Comparison of ENCODE assay signal across 8 cellular contexts in the genomic region with DNA sequence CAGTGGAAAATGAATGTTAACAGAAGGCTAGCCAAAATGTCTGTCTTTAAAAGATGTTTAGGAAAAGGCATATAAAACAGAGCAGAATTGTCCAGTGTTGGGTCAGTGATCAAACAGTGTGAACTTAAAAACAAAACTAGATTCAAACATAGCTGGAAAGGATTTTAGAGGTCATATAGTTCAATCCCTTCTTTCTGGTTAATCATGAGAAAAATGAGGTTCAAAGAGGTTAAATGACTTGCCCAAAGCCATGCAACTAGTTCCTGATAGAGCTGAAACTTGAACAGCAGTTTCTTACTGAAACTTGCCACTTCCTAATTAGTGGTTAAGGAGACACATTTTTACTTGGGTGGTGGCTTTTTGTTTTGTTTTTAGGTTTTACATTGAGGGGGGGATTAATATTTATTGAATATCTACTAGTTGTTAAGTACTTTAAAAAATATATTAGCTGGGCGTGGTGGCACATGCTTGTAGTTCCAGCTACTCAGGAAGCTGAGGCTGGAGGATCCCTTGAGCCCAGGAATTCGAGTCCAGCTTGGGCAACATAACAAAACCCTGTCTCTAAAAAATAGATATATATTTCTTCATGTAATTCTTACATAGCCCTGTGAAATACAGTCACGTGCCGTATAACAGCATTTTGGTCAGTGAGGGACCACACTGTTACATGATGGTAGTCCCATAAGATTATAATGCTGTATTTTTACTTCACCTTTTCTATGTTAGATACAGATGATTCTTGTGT. TPM values are rescaled to one million over a fixed set of nuclear protein-coding genes. Genes with fewer than 3 reads are reported as not detected.
DNase-seq lines count a peak whose midpoint lies in the region; ATAC-seq, FAIRE-seq and TF ChIP-seq lines count a peak whose summit lies in the region.

No MANE protein-coding gene starts in this region.

- 32 to 52% (median 36%) methylated on average over 4 of the region's 4 CpGs for WGBS in adipose tissue, 3 donors

- no peak for DNase-seq in naive thymus-derived CD4-positive, alpha-beta T cell
- no peak for DNase-seq in HTR-8/SVneo (ENCODE audit: insufficient read length, low spot score)
- no peak for DNase-seq in NCI-H69 (lab: John Stamatoyannopoulos, UW)
- DNase-seq in DMS79 treated with DMSO at 0.1 percent for 48 hours (lab: John Stamatoyannopoulos, UW): no peak

- TF ChIP-seq CTCF in DOHH2 (IDR thresholded peaks at IDR 0.05; ENCODE audit: low read depth, low read length, poor library complexity, severe bottlenecking): no peak

- H3K79me2 ChIP-seq in DOHH2 (ENCODE audit: control insufficient read depth, low read length): peaks cover 38% of the 10 kb centered on the region

- peak overlapping the region in 7 of 9 donors; percentile 43 to 90 (median 76) for H3K27ac Mint-ChIP-seq in naive thymus-derived CD4-positive, alpha-beta T cell

- H3K9me3 ChIP-seq in DOHH2 (ENCODE audit: control insufficient read depth, insufficient read depth, low read length): no peaks in the 10 kb centered on the region
- H3K9me3 ChIP-seq in naive thymus-derived CD4-positive, alpha-beta T cell (ENCODE audit: control insufficient read depth in 2 of 3, low read length in 3 of 3): no peaks in the 10 kb centered on the region

- H3K36me3 Mint-ChIP-seq in naive thymus-derived CD4-positive, alpha-beta T cell: peaks cover 4 to 20% (median 11%) of the 10 kb centered on the region in 5 donors

- intact Hi-C loops in naive thymus-derived CD4-positive, alpha-beta T cell (cut with micrococcal nuclease): loop anchor here (1.0 to 10.0 kb wide), 4 partner anchors 8 to 547 kb away; a partner anchor contains a TSS

- no peak for FAIRE-seq in HTR-8/SVneo (lab: Jason Lieb, UNC)

- H3K27me3 Mint-ChIP-seq in naive thymus-derived CD4-positive, alpha-beta T cell: peaks cover 0 to 25% (median 0%) of the 10 kb centered on the region in 5 donors

- no peaks in the 10 kb centered on the region for H3K27me3 ChIP-seq in DOHH2 (ENCODE audit: control insufficient read depth, low read length)
- H3K27me3 ChIP-seq in naive thymus-derived CD4-positive, alpha-beta T cell (ENCODE audit: control insufficient read depth in 2 of 2, insufficient read depth in 2 of 2, low read length in 2 of 2): no peaks in the 10 kb centered on the region

- ATAC-seq in HG02798 (IDR thresholded peaks at IDR 0.05; ENCODE audit: poor library complexity, unreplicated experiment): peak; percentile 34
- no peak for ATAC-seq in naive thymus-derived CD4-positive, alpha-beta T cell
- no peak for ATAC-seq in SK-N-SH treated with all-trans-retinoic acid at 6 μM for 48 hours

- H3K27ac ChIP-seq in DOHH2 (ENCODE audit: low read depth, low read length) (no peak overlapping the region), adipose tissue (ENCODE audit: low read depth, low read length) (peak overlapping the region; percentile 28)
- H3K27ac ChIP-seq in naive thymus-derived CD4-positive, alpha-beta T cell (ENCODE audit: low read depth, low read length): peak overlapping the region; percentile 38

- peaks cover 65 to 82% (median 76%) of the 10 kb centered on the region in 7 donors for H3K4me1 Mint-ChIP-seq in naive thymus-derived CD4-positive, alpha-beta T cell

- H3K9me2 ChIP-seq in DOHH2 (replicated peaks; ENCODE audit: control insufficient read depth, low read length): no peaks in the 10 kb centered on the region

- POLR2A ChIA-PET in naive thymus-derived CD4-positive, alpha-beta T cell (lab: Charles Lee): interaction anchor here (0.6 to 1.9 kb wide), 3 partner anchors 9 to 20 kb away, joined by 3 to 7 read pairs (median 7); a partner anchor contains a TSS

- peaks cover 19% of the 10 kb centered on the region for H4K20me1 ChIP-seq in DOHH2 (ENCODE audit: control insufficient read depth, insufficient read depth, low read depth, low read length)

- peaks cover 27% of the 10 kb centered on the region for H3K4me1 ChIP-seq in DOHH2 (ENCODE audit: control insufficient read depth, low read length)
- H3K4me1 ChIP-seq in naive thymus-derived CD4-positive, alpha-beta T cell (ENCODE audit: control insufficient read depth in 2 of 2, insufficient read depth in 2 of 2, low read length in 2 of 2): peaks cover 56 to 65% of the 10 kb centered on the region in 2 donors

- peaks cover 5% of the 10 kb centered on the region for H3F3A ChIP-seq in DOHH2 (ENCODE audit: control insufficient read depth, insufficient read depth)

- CTCF ChIA-PET in naive thymus-derived CD4-positive, alpha-beta T cell (lab: Charles Lee): interaction anchor here (0.9 to 3.1 kb wide), 7 partner anchors 10 to 53 kb away, joined by 3 to 21 read pairs (median 10); no protein-coding TSS in a partner anchor

- H3K4me3 ChIP-seq in DOHH2 (ENCODE audit: low read length): peak overlapping the region; percentile 54
- peak overlapping the region; percentile 1 for H3K4me3 ChIP-seq in naive thymus-derived CD4-positive, alpha-beta T cell (ENCODE audit: low read length)

- H3K36me3 ChIP-seq in DOHH2 (ENCODE audit: control insufficient read depth, low read length): peaks cover 11% of the 10 kb centered on the region
- H3K36me3 ChIP-seq in naive thymus-derived CD4-positive, alpha-beta T cell (ENCODE audit: control insufficient read depth in 2 of 3, insufficient read depth in 3 of 3, low read length in 3 of 3): peaks cover 0 to 12% (median 0%) of the 10 kb centered on the region in 3 experiments

- peak overlapping the region; percentile 1 to 85 (median 72) for H3K4me3 Mint-ChIP-seq in naive thymus-derived CD4-positive, alpha-beta T cell

- H3K9me3 Mint-ChIP-seq in naive thymus-derived CD4-positive, alpha-beta T cell: no peaks in the 10 kb centered on the region

- H3K4me2 ChIP-seq in DOHH2 (ENCODE audit: low read length): peak overlapping the region; percentile 61

TF ChIP-seq in SK-N-SH treated with all-trans-retinoic acid at 6 μM for 48 hours, 23 proteins besides CTCF, POLR2A, EP300 and RAD21 (continues in another document):
- TF ChIP-seq, protein P1, sequence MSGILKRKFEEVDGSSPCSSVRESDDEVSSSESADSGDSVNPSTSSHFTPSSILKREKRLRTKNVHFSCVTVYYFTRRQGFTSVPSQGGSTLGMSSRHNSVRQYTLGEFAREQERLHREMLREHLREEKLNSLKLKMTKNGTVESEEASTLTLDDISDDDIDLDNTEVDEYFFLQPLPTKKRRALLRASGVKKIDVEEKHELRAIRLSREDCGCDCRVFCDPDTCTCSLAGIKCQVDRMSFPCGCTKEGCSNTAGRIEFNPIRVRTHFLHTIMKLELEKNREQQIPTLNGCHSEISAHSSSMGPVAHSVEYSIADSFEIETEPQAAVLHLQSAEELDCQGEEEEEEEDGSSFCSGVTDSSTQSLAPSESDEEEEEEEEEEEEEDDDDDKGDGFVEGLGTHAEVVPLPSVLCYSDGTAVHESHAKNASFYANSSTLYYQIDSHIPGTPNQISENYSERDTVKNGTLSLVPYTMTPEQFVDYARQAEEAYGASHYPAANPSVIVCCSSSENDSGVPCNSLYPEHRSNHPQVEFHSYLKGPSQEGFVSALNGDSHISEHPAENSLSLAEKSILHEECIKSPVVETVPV (CRISPR knock-in tag; IDR thresholded peaks at IDR 0.05): no peak
- TF ChIP-seq PPARA (CRISPR knock-in tag; IDR thresholded peaks at IDR 0.05; ENCODE audit: borderline replicate concordance) (no peak), ZC3H10 (CRISPR knock-in tag; IDR thresholded peaks at IDR 0.05) (no peak), CSDC2 (CRISPR knock-in tag; IDR thresholded peaks at IDR 0.05) (no peak), RARB (CRISPR knock-in tag; IDR thresholded peaks at IDR 0.05) (no peak), ISL1 (CRISPR knock-in tag; IDR thresholded peaks at IDR 0.05) (no peak)
- TF ChIP-seq, protein P2, sequence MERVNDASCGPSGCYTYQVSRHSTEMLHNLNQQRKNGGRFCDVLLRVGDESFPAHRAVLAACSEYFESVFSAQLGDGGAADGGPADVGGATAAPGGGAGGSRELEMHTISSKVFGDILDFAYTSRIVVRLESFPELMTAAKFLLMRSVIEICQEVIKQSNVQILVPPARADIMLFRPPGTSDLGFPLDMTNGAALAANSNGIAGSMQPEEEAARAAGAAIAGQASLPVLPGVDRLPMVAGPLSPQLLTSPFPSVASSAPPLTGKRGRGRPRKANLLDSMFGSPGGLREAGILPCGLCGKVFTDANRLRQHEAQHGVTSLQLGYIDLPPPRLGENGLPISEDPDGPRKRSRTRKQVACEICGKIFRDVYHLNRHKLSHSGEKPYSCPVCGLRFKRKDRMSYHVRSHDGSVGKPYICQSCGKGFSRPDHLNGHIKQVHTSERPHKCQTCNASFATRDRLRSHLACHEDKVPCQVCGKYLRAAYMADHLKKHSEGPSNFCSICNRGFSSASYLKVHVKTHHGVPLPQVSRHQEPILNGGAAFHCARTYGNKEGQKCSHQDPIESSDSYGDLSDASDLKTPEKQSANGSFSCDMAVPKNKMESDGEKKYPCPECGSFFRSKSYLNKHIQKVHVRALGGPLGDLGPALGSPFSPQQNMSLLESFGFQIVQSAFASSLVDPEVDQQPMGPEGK (CRISPR knock-in tag; IDR thresholded peaks at IDR 0.05; ENCODE audit: borderline replicate concordance): no peak

RNA-seq across cellular contexts. Expression of a gene that starts 20.4 kb away (rescaled TPM):
- 10 to 100 TPM in 2 of 3 donors, 1 to 10 TPM in 1; 8.9 to 26.9 (median 20.0) TPM for polyA plus RNA-seq in adipose tissue
- total RNA-seq in naive thymus-derived CD4-positive, alpha-beta T cell: 10 to 100 TPM in 4 of 5 experiments, 1 to 10 TPM in 1; 4.9 to 14.8 (median 14.2) TPM
- polyA plus RNA-seq in naive thymus-derived CD4-positive, alpha-beta T cell: 1 to 10 TPM; 2.5 to 2.9 TPM

RNA-seq across cellular contexts. Expression of a gene that starts 34.9 kb away (rescaled TPM):
- 10 to 100 TPM; 12.6 to 68.3 (median 63.3) TPM for polyA plus RNA-seq in adipose tissue
- 100 to 1,000 TPM in 2 of 5 experiments, 10 to 100 TPM in 2, 1 to 10 TPM in 1; 5.6 to 501 (median 33.7) TPM for total RNA-seq in naive thymus-derived CD4-positive, alpha-beta T cell
- polyA plus RNA-seq in naive thymus-derived CD4-positive, alpha-beta T cell: 1 to 10 TPM; 1.1 to 1.3 TPM

Comparison
In these comparisons a context has a peak if more than half of its experiments do, and no peak if none do; other contexts are left out.
1. RNA of a gene that starts 34.9 kb away (polyA plus RNA-seq): 12.6 to 68.3 TPM in adipose tissue; 1.1 to 1.3 TPM in naive thymus-derived CD4-positive, alpha-beta T cell; every median in the first group is over 4 times any median in the second.